8 cellular contexts compared by ENCODE assay signal in genomic region chr11:121318848-121319834, GRCh38. TPM values are rescaled to one million over a fixed set of nuclear protein-coding genes. Genes with fewer than 3 reads are reported as not detected.
DNase-seq lines count a peak whose midpoint lies in the region; ATAC-seq and TF ChIP-seq lines count a peak whose summit lies in the region.

No MANE protein-coding gene starts in this region.

- no peaks in the 10 kb centered on the region for H3K9me3 Mint-ChIP-seq in natural killer cell
- no peaks in the 10 kb centered on the region for H3K9me3 Mint-ChIP-seq in natural killer cell treated with Interleukin-12 subunit alpha and Interleukin-12 subunit beta and Interleukin-15 and Interleukin-18, amount 100 ng/mL, for 72 hours

- H3K4me1 Mint-ChIP-seq in natural killer cell: peaks cover 0 to 9% of the 10 kb centered on the region in 2 donors
- peaks cover 12 to 17% of the 10 kb centered on the region in 2 donors for H3K4me1 Mint-ChIP-seq in natural killer cell treated with Interleukin-12 subunit alpha and Interleukin-12 subunit beta and Interleukin-15 and Interleukin-18, amount 100 ng/mL, for 72 hours (ENCODE audit: low read depth in 2 of 2)

- peak overlapping the region; percentile 27; the same call in 1 of the 2 replicates for H3K4me2 ChIP-seq in OCI-LY7 (ENCODE audit: low read length)

- no TSS peak for BruUV-seq in OCI-LY7 (replicated peaks; lab: Mats Ljungman, UMichigan)

- CTCF ChIA-PET in OCI-LY7 (lab: Charles Lee; ENCODE audit: unreplicated experiment): interaction anchor here (0.8 kb wide), 1 partner anchor 108 kb away, joined by 3 read pairs; no protein-coding TSS in a partner anchor

- TF ChIP-seq CTCF in natural killer cell (IDR thresholded peaks at IDR 0.05) (peak; percentile 56), OCI-LY7 (conservative IDR thresholded peaks at IDR 0.05; ENCODE audit: low read length) (peak; percentile 99), suprapubic skin (IDR thresholded peaks at IDR 0.05) (peak; percentile 53 to 70)

- H3K9me3 ChIP-seq in OCI-LY7 (ENCODE audit: low read length): no peaks in the 10 kb centered on the region
- H3K9me3 ChIP-seq in suprapubic skin: no peaks in the 10 kb centered on the region

- H3K4me3 ChIP-seq in OCI-LY7 (ENCODE audit: low read depth, low read length, poor library complexity, severe bottlenecking) (no peak overlapping the region), suprapubic skin (no peak overlapping the region)

- H3K27ac ChIP-seq in OCI-LY7 (ENCODE audit: low read depth, low read length, poor library complexity, severe bottlenecking): peak overlapping the region; percentile 1
- no peak overlapping the region for H3K27ac ChIP-seq in suprapubic skin

- H2AFZ ChIP-seq in OCI-LY7 (ENCODE audit: low read length): peak overlapping the region; percentile 49

- TF ChIP-seq POLR2A in suprapubic skin (IDR thresholded peaks at IDR 0.05): no peak

- TF ChIP-seq EP300 in suprapubic skin (IDR thresholded peaks at IDR 0.05): no peak

- peak; percentile 69 to 83 (median 80) for ATAC-seq in natural killer cell
- no peak for ATAC-seq in natural killer cell treated with Interleukin-12 subunit alpha and Interleukin-12 subunit beta and Interleukin-15 and Interleukin-18, amount 100 ng/mL, for 72 hours
- peak; percentile 68 for ATAC-seq in HG03520 (IDR thresholded peaks at IDR 0.05; ENCODE audit: unreplicated experiment)
- ATAC-seq in GM21619 (IDR thresholded peaks at IDR 0.05; ENCODE audit: unreplicated experiment): no peak

- H3K27me3 ChIP-seq in suprapubic skin: peaks cover 3% of the 10 kb centered on the region

- H3K36me3 ChIP-seq in OCI-LY7 (ENCODE audit: insufficient read depth, low read length) (no peaks in the 10 kb centered on the region), suprapubic skin (no peaks in the 10 kb centered on the region)

- no peak for DNase-seq in natural killer cell
- no peak for DNase-seq in natural killer cell treated with Interleukin-12 subunit alpha and Interleukin-12 subunit beta and Interleukin-15 and Interleukin-18, amount 100 ng/mL, for 72 hours (ENCODE audit: low spot score)
- DNase-seq in OCI-LY7 (ENCODE audit: low spot score): peak; percentile 82
- peak; percentile 43 for DNase-seq in central memory CD4-positive, alpha-beta T cell
- DNase-seq in kidney tubule cell (ENCODE audit: low spot score): peak; percentile 59
- DNase-seq in suprapubic skin (ENCODE audit: low spot score in 2 of 2): no peak

- no peaks in the 10 kb centered on the region for H3K9me2 ChIP-seq in OCI-LY7 (ENCODE audit: insufficient read depth, low read length)

- intact Hi-C loops in natural killer cell (cut with micrococcal nuclease) (loop anchor here (1.0 kb wide), 1 partner anchor 272 kb away; no protein-coding TSS in a partner anchor), OCI-LY7 (cut with micrococcal nuclease; ENCODE audit: unreplicated experiment) (loop anchor here (1.0 to 2.0 kb wide), 2 partner anchors 215 to 336 kb away; no protein-coding TSS in a partner anchor)

- POLR2A ChIA-PET in OCI-LY7 (lab: Charles Lee): interaction anchor here (0.8 to 1.0 kb wide), 2 partner anchors 110 to 111 kb away, joined by 3 read pairs; no protein-coding TSS in a partner anchor

- H3K36me3 Mint-ChIP-seq in natural killer cell: no peaks in the 10 kb centered on the region
- H3K36me3 Mint-ChIP-seq in natural killer cell treated with Interleukin-12 subunit alpha and Interleukin-12 subunit beta and Interleukin-15 and Interleukin-18, amount 100 ng/mL, for 72 hours: no peaks in the 10 kb centered on the region

- peaks cover 58% of the 10 kb centered on the region for H3K4me1 ChIP-seq in OCI-LY7 (ENCODE audit: insufficient read depth, low read length, poor library complexity, severe bottlenecking)
- no peaks in the 10 kb centered on the region for H3K4me1 ChIP-seq in suprapubic skin

- no peak overlapping the region for H3K4me3 Mint-ChIP-seq in natural killer cell
- H3K4me3 Mint-ChIP-seq in natural killer cell treated with Interleukin-12 subunit alpha and Interleukin-12 subunit beta and Interleukin-15 and Interleukin-18, amount 100 ng/mL, for 72 hours: no peak overlapping the region

- no peaks in the 10 kb centered on the region for H4K20me1 ChIP-seq in OCI-LY7 (ENCODE audit: insufficient read depth, low read length)

- H3K27me3 Mint-ChIP-seq in natural killer cell (ENCODE audit: low read depth in 2 of 2): peaks cover 15 to 18% of the 10 kb centered on the region in 2 donors
- H3K27me3 Mint-ChIP-seq in natural killer cell treated with Interleukin-12 subunit alpha and Interleukin-12 subunit beta and Interleukin-15 and Interleukin-18, amount 100 ng/mL, for 72 hours: peaks cover 13 to 16% of the 10 kb centered on the region in 2 donors

- no peaks in the 10 kb centered on the region for H3K79me2 ChIP-seq in OCI-LY7 (ENCODE audit: insufficient read depth, low read depth, low read length)

- H3K27ac Mint-ChIP-seq in natural killer cell: no peak overlapping the region
- H3K27ac Mint-ChIP-seq in natural killer cell treated with Interleukin-12 subunit alpha and Interleukin-12 subunit beta and Interleukin-15 and Interleukin-18, amount 100 ng/mL, for 72 hours: no peak overlapping the region

- 24% methylated on average over 7 of the region's 7 CpGs for WGBS in suprapubic skin

RNA-seq across cellular contexts. Expression of gene SC5D, which starts 26.6 kb away (rescaled TPM):
- total RNA-seq in natural killer cell (10 to 100 TPM; 17.2 to 18.6 (median 17.2) TPM), OCI-LY7 (2022) (42.7 and 43.3 TPM in 2 replicates), suprapubic skin (10 to 100 TPM; 16.3 to 43.4 (median 29.8) TPM)
- total RNA-seq in natural killer cell treated with Interleukin-12 subunit alpha and Interleukin-12 subunit beta and Interleukin-15 and Interleukin-18, amount 100 ng/mL, for 72 hours: 10 to 100 TPM; 19.9 to 24.2 TPM
- 16.4 and 27.9 TPM in 2 replicates for total RNA-seq in OCI-LY7 (2014; rRNA removed; shearing (Covaris generic))

Comparison
In these comparisons a context has a peak if more than half of its experiments do, and no peak if none do; other contexts are left out.
1. ATAC-seq: peak in natural killer cell (3 of 3) and HG03520 (single experiment); none in natural killer cell treated with Interleukin-12 subunit alpha and Interleukin-12 subunit beta and Interleukin-15 and Interleukin-18, amount 100 ng/mL, for 72 hours (0 of 2) and GM21619 (single experiment).
2. DNase-seq: peak in OCI-LY7 (single experiment), central memory CD4-positive, alpha-beta T cell (single experiment) and kidney tubule cell (single experiment); none in natural killer cell (single experiment), natural killer cell treated with Interleukin-12 subunit alpha and Interleukin-12 subunit beta and Interleukin-15 and Interleukin-18, amount 100 ng/mL, for 72 hours (single experiment) and suprapubic skin (0 of 2).
3. Peak in every context shown above with its lines, with median percentiles within 50 percentile points of each other: CTCF ChIP-seq.